In the genomic region with DNA sequence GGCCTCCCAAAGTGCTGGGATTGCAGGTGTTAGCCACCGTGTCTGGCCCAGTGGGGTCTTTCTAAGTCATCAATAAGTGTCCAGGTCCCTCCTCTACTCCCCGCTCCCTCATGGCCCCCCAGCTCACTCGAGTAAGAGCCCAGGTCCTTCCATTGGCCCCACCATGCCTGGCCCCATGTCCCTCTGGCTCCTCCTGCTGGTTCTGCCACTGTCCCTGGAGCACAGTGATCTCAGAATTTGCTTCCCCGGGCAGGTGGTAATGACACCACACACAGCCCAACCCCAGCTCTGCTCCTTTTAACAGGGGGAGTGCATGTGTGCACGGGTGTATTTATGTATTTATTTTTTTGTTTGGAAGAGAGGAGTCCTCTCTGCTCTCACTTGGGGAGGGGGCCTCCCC, we compare ENCODE assay signal across 19 cellular contexts. TPM values are rescaled to one million over a fixed set of nuclear protein-coding genes. Genes with fewer than 3 reads are reported as not detected.
DNase-seq lines count a peak whose midpoint lies in the region; ATAC-seq, FAIRE-seq and TF ChIP-seq lines count a peak whose summit lies in the region.
"Had no signal": no experiment of that assay in that cellular context is flagged by ENCODE, and none has a peak within 500 bp of the region (broad histone marks: within the 10 kb centered on the region; RNA-seq: fewer than 3 reads in every experiment).

No MANE protein-coding gene starts in this region.

- H4K5ac ChIP-seq in H1 (ENCODE audit: insufficient read length, low read depth, low read length): no peak overlapping the region

- POLR2A ChIA-PET in H1 (lab: Charles Lee; ENCODE audit: partially characterized antibody): no interaction called here
- POLR2A ChIA-PET in activated CD4-positive, alpha-beta T cell treated with anti-CD3 and anti-CD28 coated beads, Interleukin-2, amount 10 ng/mL, durations not matched to agents 7 days and 5 days (lab: Charles Lee): no interaction called here

- H3K79me1 ChIP-seq in H1 (ENCODE audit: low read depth, low read length): peaks cover 2% of the 10 kb centered on the region; the same call in 1 of the 2 replicates

- no peaks in the 10 kb centered on the region for H3K36me3 Mint-ChIP-seq in natural killer cell
- H3K36me3 Mint-ChIP-seq in activated CD4-positive, alpha-beta T cell treated with anti-CD3 and anti-CD28 coated beads, Interleukin-2, amount 10 ng/mL, durations not matched to agents 7 days and 5 days (ENCODE audit: low read depth): no peaks in the 10 kb centered on the region
- H3K36me3 Mint-ChIP-seq in effector memory CD8-positive, alpha-beta T cell (ENCODE audit: insufficient read depth): no peaks in the 10 kb centered on the region
- H3K36me3 Mint-ChIP-seq: activated naive CD4-positive, alpha-beta T cell treated with anti-CD3 and anti-CD28 coated beads, Interleukin-2, amount 50 U/mL, for 72 hours; stimulated activated naive B cell treated with anti-CD40 and anti-IgM and Interleukin-4, amounts not matched to agents 10 μg/mL and 1 μg/mL and 100 μg/mL, for 72 hours had no signal

- no peak for ATAC-seq in natural killer cell
- no peak for ATAC-seq in effector memory CD8-positive, alpha-beta T cell (replicated peaks)
- ATAC-seq: activated naive CD4-positive, alpha-beta T cell treated with anti-CD3 and anti-CD28 coated beads, Interleukin-2, amount 50 U/mL, for 72 hours; stimulated activated naive B cell treated with anti-CD40 and anti-IgM and Interleukin-4, amounts not matched to agents 10 μg/mL and 1 μg/mL and 100 μg/mL, for 72 hours had no signal

- H3K23me2 ChIP-seq in H1 (ENCODE audit: low read depth, low read length): no peaks in the 10 kb centered on the region

- 78% methylated on average over 5 of the region's 5 CpGs; no CpG with 5 or more reads in 1 of the 2 experiments for WGBS in H1 (ENCODE audit: extremely low coverage in 1 of 2, insufficient coverage in 1 of 2, insufficient read length in 1 of 2, insufficient replicate concordance in 2 of 2, low coverage in 1 of 2, low lambda C conversion rate in 2 of 2, missing lambda C conversion rate in 1 of 2), 2 experiments

- no peak for TF ChIP-seq POLR2A in H1 (IDR thresholded peaks at IDR 0.05; ENCODE audit: control extremely low read depth in 1 of 2, low read depth in 2 of 2, low read length in 2 of 2)

- H3K4me3 Mint-ChIP-seq in natural killer cell: no peak overlapping the region
- no peak overlapping the region for H3K4me3 Mint-ChIP-seq in activated CD4-positive, alpha-beta T cell treated with anti-CD3 and anti-CD28 coated beads, Interleukin-2, amount 10 ng/mL, durations not matched to agents 7 days and 5 days
- H3K4me3 Mint-ChIP-seq in effector memory CD8-positive, alpha-beta T cell: no peak overlapping the region
- H3K4me3 Mint-ChIP-seq: stimulated activated naive B cell treated with anti-CD40 and anti-IgM and Interleukin-4, amounts not matched to agents 10 μg/mL and 1 μg/mL and 100 μg/mL, for 72 hours; T-helper 2 cell treated with Interferon-gamma antibody and Interleukin-4, amounts not matched to agents 5 μg/mL and 100 μg/mL, for 36 hours had no signal

- H3K9me3 ChIP-seq in OCI-LY3 (ENCODE audit: insufficient read depth, low read length): no peaks in the 10 kb centered on the region
- no peaks in the 10 kb centered on the region for H3K9me3 ChIP-seq in H1 (ENCODE audit: insufficient read depth in 2 of 2, low read depth in 1 of 2, low read length in 1 of 2)
- H3K9me3 ChIP-seq: breast epithelium, left ventricle myocardium inferior, transverse colon had no signal

- H3K4me2 ChIP-seq in OCI-LY3 (ENCODE audit: low read length) (no peak overlapping the region), H1 (ENCODE audit: insufficient read depth in 1 of 2, low read depth in 2 of 2, low read length in 2 of 2) (no peak overlapping the region)

- H3K9me3 Mint-ChIP-seq in natural killer cell: no peaks in the 10 kb centered on the region
- H3K9me3 Mint-ChIP-seq in activated CD4-positive, alpha-beta T cell treated with anti-CD3 and anti-CD28 coated beads, Interleukin-2, amount 10 ng/mL, durations not matched to agents 7 days and 5 days: no peaks in the 10 kb centered on the region
- H3K9me3 Mint-ChIP-seq in effector memory CD8-positive, alpha-beta T cell: peaks cover 0 to 2% of the 10 kb centered on the region in 2 donors
- H3K9me3 Mint-ChIP-seq: activated naive CD4-positive, alpha-beta T cell treated with anti-CD3 and anti-CD28 coated beads, Interleukin-2, amount 50 U/mL, for 72 hours; stimulated activated naive B cell treated with anti-CD40 and anti-IgM and Interleukin-4, amounts not matched to agents 10 μg/mL and 1 μg/mL and 100 μg/mL, for 72 hours; T-helper 2 cell treated with Interferon-gamma antibody and Interleukin-4, amounts not matched to agents 5 μg/mL and 100 μg/mL, for 36 hours had no signal

- H3K56ac ChIP-seq in H1 (replicated peaks; ENCODE audit: insufficient read length, low read depth, low read length): no peak overlapping the region

- H3K79me2 ChIP-seq in OCI-LY3 (ENCODE audit: low read length): no peaks in the 10 kb centered on the region
- no peaks in the 10 kb centered on the region for H3K79me2 ChIP-seq in H1 (ENCODE audit: control insufficient read depth in 1 of 2, insufficient read depth in 2 of 2, low read length in 2 of 2)

- no peak overlapping the region for H2BK120ac ChIP-seq in H1 (replicated peaks; ENCODE audit: low read depth, low read length)

- H4K20me1 ChIP-seq in OCI-LY3 (ENCODE audit: insufficient read depth, low read length) (no peaks in the 10 kb centered on the region), H1 (replicated peaks in 1 of 2; ENCODE audit: control insufficient read depth in 1 of 2, insufficient read depth in 2 of 2, low read length in 2 of 2) (peaks cover 0 to 2% of the 10 kb centered on the region in 2 experiments)

- TF ChIP-seq CTCF in 22Rv1 (IDR thresholded peaks at IDR 0.05): peak; percentile 26
- 0 out of 2 replicates have a peak, but pooled peaks have one; percentile 4 for TF ChIP-seq CTCF in OCI-LY3 (IDR thresholded peaks at IDR 0.05; ENCODE audit: low read depth, low read length)
- peak; percentile 35 to 66 (median 65) for TF ChIP-seq CTCF in H1 (IDR thresholded peaks at IDR 0.05; ENCODE audit: control extremely low read depth in 1 of 3, insufficient read depth in 1 of 3, low read depth in 1 of 3, low read length in 3 of 3)
- no peak for TF ChIP-seq CTCF in natural killer cell (IDR thresholded peaks at IDR 0.05)

- no peak overlapping the region for H4K8ac ChIP-seq in H1 (ENCODE audit: extremely low read depth, insufficient read depth, low read length)

- no peak overlapping the region for H3K4ac ChIP-seq in H1 (replicated peaks; ENCODE audit: insufficient read length, low read depth, low read length)

- peak; percentile 22 to 57; a peak in 3 of 4 replicates for TF ChIP-seq RAD21 in H1 (IDR thresholded peaks at IDR 0.05 in 1 of 2, conservative IDR thresholded peaks at IDR 0.05 in 1 of 2; ENCODE audit: low read depth in 2 of 2, low read length in 2 of 2)

- no peak overlapping the region for H3K27ac ChIP-seq in 22Rv1
- H3K27ac ChIP-seq in OCI-LY3 (ENCODE audit: low read length): no peak overlapping the region
- H3K27ac ChIP-seq in H1 (ENCODE audit: low read depth, low read length): no peak overlapping the region
- H3K27ac ChIP-seq: breast epithelium, left ventricle myocardium inferior, transverse colon had no signal

- no peak overlapping the region for H2BK15ac ChIP-seq in H1 (ENCODE audit: low read length)

- FAIRE-seq in H1 (lab: Jason Lieb, UNC): no peak

- no peaks in the 10 kb centered on the region for H3K36me3 ChIP-seq in OCI-LY3 (replicated peaks; ENCODE audit: low read depth, low read length)
- no peaks in the 10 kb centered on the region for H3K36me3 ChIP-seq in H1 (ENCODE audit: control insufficient read depth in 2 of 4, insufficient read depth in 4 of 4, low read length in 3 of 4)
- H3K36me3 ChIP-seq: breast epithelium, left ventricle myocardium inferior, transverse colon had no signal

- H3K4me3 ChIP-seq in OCI-LY3 (ENCODE audit: low read length) (no peak overlapping the region), H1 (ENCODE audit: extremely low read depth in 1 of 4, insufficient read depth in 2 of 4, low read depth in 3 of 4, low read length in 4 of 4) (no peak overlapping the region)
- H3K4me3 ChIP-seq: breast epithelium, left ventricle myocardium inferior, transverse colon had no signal

- no peak overlapping the region for H4K91ac ChIP-seq in H1 (replicated peaks; ENCODE audit: insufficient read length, low read length)

- H2AFZ ChIP-seq in OCI-LY3 (ENCODE audit: low read depth, low read length) (no peak overlapping the region), H1 (ENCODE audit: low read length) (no peak overlapping the region)

- peaks cover 0 to 5% of the 10 kb centered on the region in 2 donors for H3K27me3 Mint-ChIP-seq in natural killer cell (ENCODE audit: low read depth in 2 of 2)
- no peaks in the 10 kb centered on the region for H3K27me3 Mint-ChIP-seq in activated CD4-positive, alpha-beta T cell treated with anti-CD3 and anti-CD28 coated beads, Interleukin-2, amount 10 ng/mL, durations not matched to agents 7 days and 5 days
- H3K27me3 Mint-ChIP-seq in effector memory CD8-positive, alpha-beta T cell: peaks cover 9 to 44% of the 10 kb centered on the region in 2 donors
- H3K27me3 Mint-ChIP-seq: stimulated activated naive B cell treated with anti-CD40 and anti-IgM and Interleukin-4, amounts not matched to agents 10 μg/mL and 1 μg/mL and 100 μg/mL, for 72 hours had no signal

- DNase-seq in ELR (ENCODE audit: low read depth) (peak; percentile 34), H1 (ENCODE audit: low read depth in 1 of 2, low spot score in 2 of 2) (no peak), natural killer cell (no peak), SK-N-DZ (ENCODE audit: low spot score) (no peak)
- no peak for DNase-seq in activated CD4-positive, alpha-beta T cell treated with anti-CD3 and anti-CD28 coated beads, Interleukin-2, amount 10 ng/mL, durations not matched to agents 7 days and 5 days
- no peak for DNase-seq in effector memory CD8-positive, alpha-beta T cell
- DNase-seq: activated CD4-positive, alpha-beta T cell treated with anti-CD3 and anti-CD28 coated beads for 4 hours; left ventricle myocardium inferior; NCI-H2081 treated with DMSO at 0.1 percent for 48 hours; NK-92 treated with Interleukin-12 subunit alpha and Interleukin-12 subunit beta, amount 100 ng/mL, for 24 hours; Right ventricle myocardium superior; stimulated activated naive B cell treated with anti-CD40 and anti-IgM and Interleukin-4, amounts not matched to agents 10 μg/mL and 1 μg/mL and 100 μg/mL, for 72 hours; transverse colon had no signal

- TF ChIP-seq EP300 in H1 (IDR thresholded peaks at IDR 0.05; ENCODE audit: borderline replicate concordance in 1 of 2, low read depth in 2 of 2, low read length in 2 of 2): no peak

- no peak overlapping the region for H2BK20ac ChIP-seq in H1 (ENCODE audit: low read length)

- no peak overlapping the region for H3K18ac ChIP-seq in H1 (ENCODE audit: extremely low read depth, low read length)

- H2AK5ac ChIP-seq in H1 (ENCODE audit: low read depth, low read length): no peak overlapping the region

- CTCF ChIA-PET in H1 (lab: Charles Lee; ENCODE audit: partially characterized antibody): interaction anchor here (0.5 to 5.6 kb wide), 22 partner anchors 9 to 1686 kb away, joined by 3 to 35 read pairs (median 5); a partner anchor contains a TSS
- CTCF ChIA-PET in activated CD4-positive, alpha-beta T cell treated with anti-CD3 and anti-CD28 coated beads, Interleukin-2, amount 10 ng/mL, durations not matched to agents 7 days and 5 days (lab: Charles Lee): no interaction called here

- H3K4me1 Mint-ChIP-seq in natural killer cell: no peaks in the 10 kb centered on the region
- no peaks in the 10 kb centered on the region for H3K4me1 Mint-ChIP-seq in activated CD4-positive, alpha-beta T cell treated with anti-CD3 and anti-CD28 coated beads, Interleukin-2, amount 10 ng/mL, durations not matched to agents 7 days and 5 days
- H3K4me1 Mint-ChIP-seq in effector memory CD8-positive, alpha-beta T cell (ENCODE audit: low read depth in 2 of 2): no peaks in the 10 kb centered on the region
- H3K4me1 Mint-ChIP-seq: stimulated activated naive B cell treated with anti-CD40 and anti-IgM and Interleukin-4, amounts not matched to agents 10 μg/mL and 1 μg/mL and 100 μg/mL, for 72 hours had no signal

- no peak overlapping the region for H3K9ac ChIP-seq in OCI-LY3 (ENCODE audit: low read length)
- H3K9ac ChIP-seq in H1 (replicated peaks in 1 of 4; ENCODE audit: extremely low read depth in 1 of 4, low read depth in 3 of 4, low read length in 3 of 4): no peak overlapping the region

- H3K14ac ChIP-seq in H1 (ENCODE audit: insufficient read length): no peak overlapping the region

- H3K4me1 ChIP-seq in OCI-LY3 (ENCODE audit: low read length) (no peaks in the 10 kb centered on the region), H1 (replicated peaks in 1 of 4; ENCODE audit: control insufficient read depth in 3 of 4, insufficient read depth in 4 of 4, low read length in 3 of 4) (peaks cover 0 to 13% (median 7%) of the 10 kb centered on the region in 4 experiments; a peak in 6 of 7 replicates)
- H3K4me1 ChIP-seq: breast epithelium, left ventricle myocardium inferior, transverse colon had no signal

- no peak overlapping the region for H3K23ac ChIP-seq in H1 (ENCODE audit: insufficient read length)

- no peak overlapping the region for H2BK5ac ChIP-seq in H1 (ENCODE audit: low read depth, low read length)

- H2BK12ac ChIP-seq in H1 (ENCODE audit: low read depth, low read length): no peak overlapping the region

- peaks cover 16% of the 10 kb centered on the region for H3K27me3 ChIP-seq in OCI-LY3 (ENCODE audit: low read depth, low read length)
- no peaks in the 10 kb centered on the region for H3K27me3 ChIP-seq in H1 (replicated peaks in 1 of 4; ENCODE audit: control insufficient read depth in 3 of 4, extremely low read depth in 1 of 4, insufficient read depth in 3 of 4, low read length in 3 of 4)
- H3K27me3 ChIP-seq: breast epithelium had no signal

- intact Hi-C loops in natural killer cell (cut with micrococcal nuclease): no loop called here

- no peak overlapping the region for H3K27ac Mint-ChIP-seq in natural killer cell
- no peak overlapping the region for H3K27ac Mint-ChIP-seq in activated CD4-positive, alpha-beta T cell treated with anti-CD3 and anti-CD28 coated beads, Interleukin-2, amount 10 ng/mL, durations not matched to agents 7 days and 5 days
- H3K27ac Mint-ChIP-seq in effector memory CD8-positive, alpha-beta T cell: peak overlapping the region in 1 of 2 donors; percentile 53
- H3K27ac Mint-ChIP-seq: activated naive CD4-positive, alpha-beta T cell treated with anti-CD3 and anti-CD28 coated beads, Interleukin-2, amount 50 U/mL, for 72 hours; stimulated activated naive B cell treated with anti-CD40 and anti-IgM and Interleukin-4, amounts not matched to agents 10 μg/mL and 1 μg/mL and 100 μg/mL, for 72 hours; T-helper 2 cell treated with Interferon-gamma antibody and Interleukin-4, amounts not matched to agents 5 μg/mL and 100 μg/mL, for 36 hours had no signal

RNA-seq across cellular contexts. Expression of a gene that starts 19.6 kb away (rescaled TPM):
- 8.2 and 9.3 TPM in 2 replicates for total RNA-seq in H1 (2021; fragmentation: NEBNext Ultra II Directional; extraction: Animal tissue kit (Norgen Biotek cat#: 25700))
- polyA plus RNA-seq in H1 (2011; rRNA removed): 7.9 and 12.7 TPM in 2 replicates
- 5.2 TPM for polyA plus RNA-seq in H1 (2011; cell fraction: cytosol; rRNA removed)
- 21.5 TPM for polyA plus RNA-seq in H1 (2011; cell fraction: nucleus; rRNA removed)
- 5.2 to 9.6 TPM (median 8.1 TPM) in 4 replicates for polyA plus RNA-seq in H1 (2012, experiment 1 of 2)
- polyA plus RNA-seq in H1 (2012, experiment 2 of 2): 5.1 TPM
- 7.4 TPM for polyA plus RNA-seq in H1 (2013, experiment 1 of 2)
- 7.1 TPM for polyA plus RNA-seq in H1 (2013, experiment 2 of 2)
- 2.6 and 3.8 TPM in 2 replicates for polyA minus RNA-seq in H1 (2011; rRNA and poly(A)+ RNA removed)
- 3.1 TPM for polyA minus RNA-seq in H1 (2011; cell fraction: cytosol; rRNA and poly(A)+ RNA removed)
- polyA minus RNA-seq in H1 (2011; cell fraction: nucleus; rRNA and poly(A)+ RNA removed): 12.0 TPM
- total RNA-seq in natural killer cell: not detected
- under 1 TPM; 0.12 to 0.45 TPM for total RNA-seq in activated CD4-positive, alpha-beta T cell treated with anti-CD3 and anti-CD28 coated beads, Interleukin-2, amount 10 ng/mL, durations not matched to agents 7 days and 5 days
- 12.6 and 22.8 TPM in 2 replicates for polyA plus RNA-seq in SK-N-DZ (2014; cell fraction: cytosol; rRNA removed)
- 28.9 and 49.6 TPM in 2 replicates for polyA plus RNA-seq in SK-N-DZ (2014; cell fraction: nucleus; rRNA removed)
- total RNA-seq: HT-29, Right ventricle myocardium superior, transverse colon had no signal
